In genomic region chr17:50719924-50720805, GRCh38 we compare ENCODE assay signal across 9 cellular contexts. TPM values are rescaled to one million over a fixed set of nuclear protein-coding genes. Genes with fewer than 3 reads are reported as not detected.
DNase-seq lines count a peak whose midpoint lies in the region; ATAC-seq and TF ChIP-seq lines count a peak whose summit lies in the region.
"Had no signal": no experiment of that assay in that cellular context is flagged by ENCODE, and none has a peak within 500 bp of the region (broad histone marks: within the 10 kb centered on the region; RNA-seq: fewer than 3 reads in every experiment).

No MANE protein-coding gene starts in this region.

- H3K4me1 ChIP-seq in CD8-positive, alpha-beta T cell (ENCODE audit: insufficient read depth, low read length), result peaks cover 39% of the 10 kb centered on the region
- H3K4me1 ChIP-seq in mucosa of stomach (ENCODE audit: control insufficient read depth, insufficient read depth, low read length), result peaks cover 20% of the 10 kb centered on the region

- H3K27me3 ChIP-seq in CD8-positive, alpha-beta T cell (ENCODE audit: insufficient read depth, low read length), result no peaks in the 10 kb centered on the region
- no peaks in the 10 kb centered on the region for H3K27me3 ChIP-seq in MG63
- H3K27me3 ChIP-seq in mucosa of stomach (ENCODE audit: control insufficient read depth, insufficient read depth, low read length), result no peaks in the 10 kb centered on the region

- peak overlapping the region; percentile 93 for H3K27ac ChIP-seq in CD8-positive, alpha-beta T cell (ENCODE audit: low read depth, low read length)

- ATAC-seq in CD8-positive, alpha-beta T cell, result no peak
- no peak for ATAC-seq in HG03159 (IDR thresholded peaks at IDR 0.05; ENCODE audit: unreplicated experiment)
- no peak for ATAC-seq in GM21825 (IDR thresholded peaks at IDR 0.05; ENCODE audit: unreplicated experiment)

- H3K27ac Mint-ChIP-seq in CD8-positive, alpha-beta T cell, result peak overlapping the region; percentile 99

- H3K36me3 Mint-ChIP-seq in CD8-positive, alpha-beta T cell, result peaks cover 23% of the 10 kb centered on the region

- TF ChIP-seq CTCF in CD8-positive, alpha-beta T cell (IDR thresholded peaks at IDR 0.05), result no peak
- no peak for TF ChIP-seq CTCF in cardiac fibroblast (IDR thresholded peaks at IDR 0.05; ENCODE audit: low read depth, low read length)

- intact Hi-C loops in CD8-positive, alpha-beta T cell (cut with DNase I, micrococcal nuclease), result loop anchor here (1.0 to 2.0 kb wide), 3 partner anchors 13 to 147 kb away; partner anchors contain the start of gene ANKRD40 (in 2 of the 2)

- no peaks in the 10 kb centered on the region for H3K9me3 Mint-ChIP-seq in CD8-positive, alpha-beta T cell

- H3K36me3 ChIP-seq in CD8-positive, alpha-beta T cell (ENCODE audit: insufficient read depth, low read length), result no peaks in the 10 kb centered on the region
- H3K36me3 ChIP-seq in MG63, result peaks cover 27% of the 10 kb centered on the region
- H3K36me3 ChIP-seq in mucosa of stomach (ENCODE audit: control insufficient read depth, insufficient read depth, low read length), result no peaks in the 10 kb centered on the region

- no peaks in the 10 kb centered on the region for H3K27me3 Mint-ChIP-seq in CD8-positive, alpha-beta T cell (ENCODE audit: low read depth)

- POLR2A ChIA-PET in CD8-positive, alpha-beta T cell (lab: Charles Lee), result interaction anchor here (1.5 to 3.2 kb wide), 2 partner anchors 12 to 146 kb away, joined by 3 to 36 read pairs; partner anchors contain the start of genes ANKRD40 and TOB1

- no peak for DNase-seq in CD8-positive, alpha-beta T cell
- DNase-seq in MG63 (no peak), cardiac fibroblast (ENCODE audit: low read depth in 2 of 2) (no peak), HPDE6-E6E7 (ENCODE audit: extremely low spot score) (no peak), SK-N-DZ (ENCODE audit: low spot score) (no peak)

- H3K9me3 ChIP-seq in CD8-positive, alpha-beta T cell (ENCODE audit: low read length), result no peaks in the 10 kb centered on the region
- no peaks in the 10 kb centered on the region for H3K9me3 ChIP-seq in MG63
- no peaks in the 10 kb centered on the region for H3K9me3 ChIP-seq in mucosa of stomach (ENCODE audit: control insufficient read depth, low read length)

- peaks cover 39% of the 10 kb centered on the region for H3K4me1 Mint-ChIP-seq in CD8-positive, alpha-beta T cell (ENCODE audit: low read depth)

- H3K4me3 Mint-ChIP-seq in CD8-positive, alpha-beta T cell, result peak overlapping the region; percentile 98

- H3K4me3 ChIP-seq in CD8-positive, alpha-beta T cell (ENCODE audit: low read depth, low read length), result peak overlapping the region; percentile 92
- peak overlapping the region; percentile 74 for H3K4me3 ChIP-seq in MG63
- H3K4me3 ChIP-seq in cardiac fibroblast (replicated peaks in 1 of 2; ENCODE audit: low read depth in 2 of 2, low read length in 2 of 2), result peak overlapping the region; percentile 75 to 83
- H3K4me3 ChIP-seq in mucosa of stomach (ENCODE audit: low read length), result peak overlapping the region; percentile 89

- CTCF ChIA-PET in CD8-positive, alpha-beta T cell (lab: Charles Lee), result no interaction called here

- H3K9ac ChIP-seq in mucosa of stomach (ENCODE audit: low read length), result peak overlapping the region; percentile 98

RNA-seq across cellular contexts. Expression of gene LUC7L3, which starts 0.8 kb away (rescaled TPM):
- 10 to 100 TPM; 90.0 to 96.1 TPM for total RNA-seq in CD8-positive, alpha-beta T cell
- 18.1 and 136 TPM in 2 replicates for total RNA-seq in MG63 (2014; rRNA removed; shearing (Covaris generic); ENCODE audit: low replicate concordance)
- 165 and 184 TPM in 2 replicates for polyA plus RNA-seq in SK-N-DZ (2014; cell fraction: cytosol; rRNA removed)
- 1,147 and 2,499 TPM in 2 replicates for polyA plus RNA-seq in SK-N-DZ (2014; cell fraction: nucleus; rRNA removed)

RNA-seq across cellular contexts. Expression of gene ANKRD40, which starts 12.5 kb away (rescaled TPM):
- total RNA-seq in CD8-positive, alpha-beta T cell, result 10 to 100 TPM; 23.1 to 24.7 TPM
- total RNA-seq in MG63 (2014; rRNA removed; shearing (Covaris generic); ENCODE audit: low replicate concordance), result 34.8 and 42.5 TPM in 2 replicates
- 40.5 and 44.8 TPM in 2 replicates for polyA plus RNA-seq in SK-N-DZ (2014; cell fraction: cytosol; rRNA removed)
- 17.1 and 19.5 TPM in 2 replicates for polyA plus RNA-seq in SK-N-DZ (2014; cell fraction: nucleus; rRNA removed)

RNA-seq across cellular contexts. Expression of gene ANKRD40CL, which starts 47.2 kb away (rescaled TPM):
- total RNA-seq in CD8-positive, alpha-beta T cell, result not detected
- total RNA-seq in MG63 (2014; rRNA removed; shearing (Covaris generic); ENCODE audit: low replicate concordance), result not detected in 2 replicates
- polyA plus RNA-seq in SK-N-DZ (2014; cell fraction: cytosol; rRNA removed), result not detected in 2 replicates
- not detected in 2 replicates for polyA plus RNA-seq in SK-N-DZ (2014; cell fraction: nucleus; rRNA removed)
- total RNA-seq: M059J had no signal
